Comparison of ENCODE assay signal across 24 cellular contexts in genomic region chr9:77901771-77902170, GRCh38.
A peak's percentile ranks its signal among the peaks of the same experiment; 100 is the strongest.
DNase-seq lines count a peak whose midpoint lies in the region; ATAC-seq and TF ChIP-seq lines count a peak whose summit lies in the region.
"Had no signal": no experiment of that assay in that cellular context is flagged by ENCODE, and none has a peak within 500 bp of the region (broad histone marks: within the 10 kb centered on the region; RNA-seq: fewer than 3 reads in every experiment).

No MANE protein-coding gene starts in this region.

- no peak for ATAC-seq in stimulated activated memory B cell treated with anti-CD40 and anti-IgM and Interleukin-4, amounts not matched to agents 10 μg/mL and 1 μg/mL and 100 μg/mL, for 72 hours
- ATAC-seq: HCT116 had no signal

- H3K27ac Mint-ChIP-seq in endodermal cell: peak overlapping the region; percentile 8
- no peak overlapping the region for H3K27ac Mint-ChIP-seq in stimulated activated memory B cell treated with anti-CD40 and anti-IgM and Interleukin-4, amounts not matched to agents 10 μg/mL and 1 μg/mL and 100 μg/mL, for 72 hours
- H3K27ac Mint-ChIP-seq: B cell; CD8-positive, alpha-beta memory T cell had no signal

- H3K36me3 Mint-ChIP-seq in endodermal cell (ENCODE audit: low read depth): peaks cover 1% of the 10 kb centered on the region
- no peaks in the 10 kb centered on the region for H3K36me3 Mint-ChIP-seq in stimulated activated memory B cell treated with anti-CD40 and anti-IgM and Interleukin-4, amounts not matched to agents 10 μg/mL and 1 μg/mL and 100 μg/mL, for 72 hours

- no peak overlapping the region for H2BK5ac ChIP-seq in neuronal stem cell (ENCODE audit: low read length)

- H3K4me2 ChIP-seq in Loucy (ENCODE audit: low read depth, low read length, poor library complexity, severe bottlenecking): peak overlapping the region; percentile 36
- H3K4me2 ChIP-seq in neuronal stem cell (ENCODE audit: insufficient read depth, low read length, poor library complexity, severe bottlenecking): no peak overlapping the region
- H3K4me2 ChIP-seq: KMS-11 had no signal

- no peaks in the 10 kb centered on the region for H4K20me1 ChIP-seq in Loucy (ENCODE audit: insufficient read depth, low read length, poor library complexity, severe bottlenecking)

- H3K4me1 ChIP-seq in Loucy (ENCODE audit: insufficient read depth, low read length, poor library complexity, severe bottlenecking) (peaks cover 88% of the 10 kb centered on the region), endodermal cell (ENCODE audit: control insufficient read depth, insufficient read depth, low read length) (peaks cover 21% of the 10 kb centered on the region), neutrophil (ENCODE audit: control insufficient read depth in 1 of 2, insufficient read depth in 1 of 2, low read depth in 1 of 2, low read length in 1 of 2) (peaks cover 16 to 18% of the 10 kb centered on the region in 2 experiments), neuronal stem cell (ENCODE audit: control insufficient read depth in 2 of 2, insufficient read depth in 1 of 2, low read depth in 1 of 2, low read length in 2 of 2) (peaks cover 2 to 5% of the 10 kb centered on the region in 2 donors)

- no peak overlapping the region for H2BK15ac ChIP-seq in neuronal stem cell (ENCODE audit: low read length)

- no peak overlapping the region for H2BK120ac ChIP-seq in neuronal stem cell (ENCODE audit: low read depth, low read length)

- H2BK12ac ChIP-seq in neuronal stem cell (ENCODE audit: low read length): no peak overlapping the region

- H3K9me3 ChIP-seq in Loucy (ENCODE audit: insufficient read depth, low read depth, low read length) (no peaks in the 10 kb centered on the region), endodermal cell (ENCODE audit: control insufficient read depth, low read length) (no peaks in the 10 kb centered on the region), neutrophil (no peaks in the 10 kb centered on the region), neuronal stem cell (replicated peaks in 1 of 2; ENCODE audit: control insufficient read depth in 2 of 2, insufficient read depth in 1 of 2, low read depth in 1 of 2, low read length in 2 of 2) (no peaks in the 10 kb centered on the region)

- no peak for TF ChIP-seq CTCF in Loucy (conservative IDR thresholded peaks at IDR 0.05; ENCODE audit: low read length)
- TF ChIP-seq CTCF in endodermal cell (conservative IDR thresholded peaks at IDR 0.05): no peak
- TF ChIP-seq CTCF in neutrophil (IDR thresholded peaks at IDR 0.05): no peak

- H3K14ac ChIP-seq in neuronal stem cell (ENCODE audit: low read length): no peak overlapping the region

- DNase-seq in NCI-H82 (lab: John Stamatoyannopoulos, UW) (peak; percentile 26), NCI-H82 treated with DMSO at 0.1 percent for 48 hours (lab: John Stamatoyannopoulos, UW; ENCODE audit: unreplicated experiment) (no peak), endodermal cell (no peak), neuronal stem cell (ENCODE audit: low spot score) (no peak), T-helper 1 cell (no peak)
- DNase-seq: Calu3; CD8-positive, alpha-beta memory T cell; DMS79 treated with DMSO at 0.1 percent for 48 hours; NCI-H1092 treated with DMSO at 0.1 percent for 48 hours; NCI-H1436; NCI-H187; NCI-H2171 treated with DMSO at 0.1 percent for 48 hours; NCI-H345; NCI-H510A treated with DMSO at 0.1 percent for 48 hours; SIG-M5 had no signal

- 79 to 80% methylated on average over 1 to 2 of the region's 2 CpGs for WGBS in endodermal cell (ENCODE audit: insufficient coverage in 1 of 2, insufficient read length in 1 of 2), 2 experiments
- WGBS in neuronal stem cell (ENCODE audit: extremely low coverage in 2 of 2, insufficient read length in 2 of 2, insufficient replicate concordance in 1 of 2), 2 donors: no CpG with 5 or more reads among the region's 2 CpGs

- H3K36me3 ChIP-seq in Loucy (ENCODE audit: insufficient read depth, low read length) (peaks cover 7% of the 10 kb centered on the region; the same call in 1 of the 2 replicates), endodermal cell (ENCODE audit: control insufficient read depth, insufficient read depth, low read length) (peaks cover 3% of the 10 kb centered on the region), neutrophil (no peaks in the 10 kb centered on the region), neuronal stem cell (replicated peaks in 1 of 2; ENCODE audit: control insufficient read depth in 2 of 2, insufficient read depth in 2 of 2, low read length in 2 of 2) (peaks cover 0 to 9% of the 10 kb centered on the region in 2 donors)

- H3K27ac ChIP-seq in endodermal cell (ENCODE audit: low read depth, low read length): no peak overlapping the region
- peak overlapping the region; percentile 55 for H3K27ac ChIP-seq in neutrophil
- no peak overlapping the region for H3K27ac ChIP-seq in neuronal stem cell (replicated peaks; ENCODE audit: low read length)
- H3K27ac ChIP-seq: 22Rv1, C4-2B, KMS-11, SK-N-MC had no signal

- no peak overlapping the region for H4K91ac ChIP-seq in neuronal stem cell (ENCODE audit: low read depth, low read length, poor library complexity)

- H3F3A ChIP-seq in Loucy (ENCODE audit: low read depth): 0 out of 2 replicates have a peak, but pooled peaks cover 7% of the 10 kb centered on the region

- H3K4me3 Mint-ChIP-seq in endodermal cell: no peak overlapping the region
- H3K4me3 Mint-ChIP-seq in stimulated activated memory B cell treated with anti-CD40 and anti-IgM and Interleukin-4, amounts not matched to agents 10 μg/mL and 1 μg/mL and 100 μg/mL, for 72 hours: no peak overlapping the region
- H3K4me3 Mint-ChIP-seq: B cell had no signal

- no peak overlapping the region for H3K4ac ChIP-seq in neuronal stem cell (ENCODE audit: low read length)

- no peaks in the 10 kb centered on the region for H3K9me2 ChIP-seq in Loucy (replicated peaks; ENCODE audit: low read depth, low read length)

- H3K4me3 ChIP-seq in Loucy (ENCODE audit: low read length, poor library complexity, severe bottlenecking) (peak overlapping the region; percentile 4), endodermal cell (ENCODE audit: low read length) (no peak overlapping the region), neutrophil (ENCODE audit: low read depth in 1 of 2, low read length in 1 of 2) (no peak overlapping the region), neuronal stem cell (ENCODE audit: low read length in 2 of 2) (no peak overlapping the region)
- H3K4me3 ChIP-seq: SK-N-MC had no signal

- H3K9ac ChIP-seq in Loucy (ENCODE audit: low read depth, low read length, poor library complexity, severe bottlenecking) (peak overlapping the region; percentile 36), endodermal cell (ENCODE audit: extremely low read depth, low read length, poor library complexity, severe bottlenecking) (no peak overlapping the region), neuronal stem cell (ENCODE audit: low read depth, low read length, poor library complexity) (no peak overlapping the region)
- H3K9ac ChIP-seq: KMS-11 had no signal

- no peaks in the 10 kb centered on the region for H3K79me1 ChIP-seq in neuronal stem cell (ENCODE audit: low read depth, low read length)

- peaks cover 99% of the 10 kb centered on the region for H3K79me2 ChIP-seq in Loucy (ENCODE audit: insufficient read depth, low read length)

- H2AFZ ChIP-seq in Loucy (ENCODE audit: low read length): no peak overlapping the region
- H2AFZ ChIP-seq in neuronal stem cell (ENCODE audit: low read length): no peak overlapping the region

- H3K9me3 Mint-ChIP-seq in endodermal cell: no peaks in the 10 kb centered on the region
- H3K9me3 Mint-ChIP-seq in stimulated activated memory B cell treated with anti-CD40 and anti-IgM and Interleukin-4, amounts not matched to agents 10 μg/mL and 1 μg/mL and 100 μg/mL, for 72 hours: no peaks in the 10 kb centered on the region
- H3K9me3 Mint-ChIP-seq: CD8-positive, alpha-beta memory T cell had no signal

- H3K27me3 Mint-ChIP-seq in endodermal cell (ENCODE audit: insufficient read depth): no peaks in the 10 kb centered on the region
- peaks cover 23% of the 10 kb centered on the region for H3K27me3 Mint-ChIP-seq in stimulated activated memory B cell treated with anti-CD40 and anti-IgM and Interleukin-4, amounts not matched to agents 10 μg/mL and 1 μg/mL and 100 μg/mL, for 72 hours
- H3K27me3 Mint-ChIP-seq: CD8-positive, alpha-beta memory T cell had no signal

- H3K23ac ChIP-seq in neuronal stem cell (ENCODE audit: low read depth, low read length, poor library complexity): no peak overlapping the region

- H3K18ac ChIP-seq in neuronal stem cell (ENCODE audit: low read length): no peak overlapping the region

- no peak overlapping the region for H4K8ac ChIP-seq in neuronal stem cell (ENCODE audit: low read depth, low read length)

- H3K27me3 ChIP-seq in Loucy (ENCODE audit: insufficient read depth, low read length, poor library complexity, severe bottlenecking) (no peaks in the 10 kb centered on the region), endodermal cell (ENCODE audit: control insufficient read depth, insufficient read depth, low read length, poor library complexity, severe bottlenecking) (no peaks in the 10 kb centered on the region), neutrophil (no peaks in the 10 kb centered on the region), neuronal stem cell (ENCODE audit: control insufficient read depth in 3 of 3, insufficient read depth in 3 of 3, low read depth in 1 of 3, low read length in 3 of 3) (no peaks in the 10 kb centered on the region)

- peaks cover 39% of the 10 kb centered on the region for H3K4me1 Mint-ChIP-seq in endodermal cell
- H3K4me1 Mint-ChIP-seq in stimulated activated memory B cell treated with anti-CD40 and anti-IgM and Interleukin-4, amounts not matched to agents 10 μg/mL and 1 μg/mL and 100 μg/mL, for 72 hours: no peaks in the 10 kb centered on the region
- H3K4me1 Mint-ChIP-seq: B cell had no signal

- H2AK5ac ChIP-seq in neuronal stem cell (ENCODE audit: low read depth, low read length): no peak overlapping the region
